12 cellular contexts compared by ENCODE assay signal in genomic region chr7:102511838-102512522, GRCh38. TPM values are rescaled to one million over a fixed set of nuclear protein-coding genes. Genes with fewer than 3 reads are reported as not detected.
DNase-seq lines count a peak whose midpoint lies in the region; ATAC-seq and TF ChIP-seq lines count a peak whose summit lies in the region.
"Not testable (repeated sequence)": the region's sequence is repeated elsewhere in the genome, so short reads cannot be mapped to it uniquely, and the experiment has no call there.
"Had no signal": no experiment of that assay in that cellular context is flagged by ENCODE, and none has a peak within 500 bp of the region (broad histone marks: within the 10 kb centered on the region; RNA-seq: fewer than 3 reads in every experiment).

No MANE protein-coding gene starts in this region.

- H3K4me1 ChIP-seq in ACC112 (ENCODE audit: control insufficient read depth, insufficient read depth, low read length, unreplicated experiment) = not testable (repeated sequence)

- intact Hi-C loops in Right ventricle myocardium superior (cut with DNase I) = not testable (repeated sequence)

- CTCF ChIA-PET in activated CD8-positive, alpha-beta T cell treated with anti-CD3 and anti-CD28 coated beads, Interleukin-2, amount 10 ng/mL, durations not matched to agents 7 days and 5 days (lab: Charles Lee) = not testable (repeated sequence)

- not testable (repeated sequence) for H3K36me3 Mint-ChIP-seq in activated CD8-positive, alpha-beta T cell treated with anti-CD3 and anti-CD28 coated beads, Interleukin-2, amount 10 ng/mL, durations not matched to agents 7 days and 5 days (ENCODE audit: low read depth)

- 0 out of 2 replicates have a peak overlapping the region, but pooled peaks have one; percentile 14 for H3K27ac ChIP-seq in ACC112 (ENCODE audit: low read depth, low read length)

- H3K27ac Mint-ChIP-seq in activated CD8-positive, alpha-beta T cell treated with anti-CD3 and anti-CD28 coated beads, Interleukin-2, amount 10 ng/mL, durations not matched to agents 7 days and 5 days = not testable (repeated sequence)

- ATAC-seq in GM19023 (IDR thresholded peaks at IDR 0.05; ENCODE audit: unreplicated experiment) (peak; percentile 31), GM21526 (IDR thresholded peaks at IDR 0.05; ENCODE audit: low FRiP score, unreplicated experiment) (peak; percentile 38), HG02870 (IDR thresholded peaks at IDR 0.05; ENCODE audit: unreplicated experiment) (peak; percentile 33), HG03442 (IDR thresholded peaks at IDR 0.05; ENCODE audit: unreplicated experiment) (peak; percentile 27), Right ventricle myocardium superior (ENCODE audit: poor library complexity) (peak; percentile 76), omental fat pad (ENCODE audit: low FRiP score) (peak; percentile 71)
- peak; percentile 68 for ATAC-seq in activated CD8-positive, alpha-beta T cell treated with anti-CD3 and anti-CD28 coated beads, Interleukin-2, amount 10 ng/mL, durations not matched to agents 7 days and 5 days

- POLR2A ChIA-PET in activated CD8-positive, alpha-beta T cell treated with anti-CD3 and anti-CD28 coated beads, Interleukin-2, amount 10 ng/mL, durations not matched to agents 7 days and 5 days (lab: Charles Lee) = not testable (repeated sequence)

- not testable (repeated sequence) for DNase-seq in activated CD8-positive, alpha-beta T cell treated with anti-CD3 and anti-CD28 coated beads, Interleukin-2, amount 10 ng/mL, durations not matched to agents 7 days and 5 days; Right ventricle myocardium superior; omental fat pad (ENCODE audit: low spot score)

- not testable (repeated sequence) for H3K4me3 Mint-ChIP-seq in activated CD8-positive, alpha-beta T cell treated with anti-CD3 and anti-CD28 coated beads, Interleukin-2, amount 10 ng/mL, durations not matched to agents 7 days and 5 days

- H3K4me3 ChIP-seq in ACC112 (ENCODE audit: low read depth, low read length) = 0 out of 2 replicates have a peak overlapping the region, but pooled peaks have one; percentile 36

- H3K27me3 Mint-ChIP-seq in activated CD8-positive, alpha-beta T cell treated with anti-CD3 and anti-CD28 coated beads, Interleukin-2, amount 10 ng/mL, durations not matched to agents 7 days and 5 days (ENCODE audit: low read depth) = not testable (repeated sequence)

- H3K79me2 ChIP-seq in ACC112 (ENCODE audit: control insufficient read depth, insufficient read depth, low read length, unreplicated experiment) = not testable (repeated sequence)

- not testable (repeated sequence) for H3K36me3 ChIP-seq in ACC112 (ENCODE audit: insufficient read depth, low read length)

- not testable (repeated sequence) for H2AFZ ChIP-seq in ACC112 (ENCODE audit: low read length, unreplicated experiment)

- TF ChIP-seq CTCF in omental fat pad (IDR thresholded peaks at IDR 0.05) = not testable (repeated sequence)

- H3K9me3 Mint-ChIP-seq in activated CD8-positive, alpha-beta T cell treated with anti-CD3 and anti-CD28 coated beads, Interleukin-2, amount 10 ng/mL, durations not matched to agents 7 days and 5 days (ENCODE audit: insufficient read depth) = not testable (repeated sequence)

- not testable (repeated sequence) for H3K27me3 ChIP-seq in ACC112 (ENCODE audit: insufficient read depth, low read length)

- not testable (repeated sequence) for H3K4me1 Mint-ChIP-seq in activated CD8-positive, alpha-beta T cell treated with anti-CD3 and anti-CD28 coated beads, Interleukin-2, amount 10 ng/mL, durations not matched to agents 7 days and 5 days (ENCODE audit: low read depth)

RNA-seq across cellular contexts. Expression of gene RASA4B, which starts 5.6 kb away (rescaled TPM):
- total RNA-seq in activated CD8-positive, alpha-beta T cell treated with anti-CD3 and anti-CD28 coated beads, Interleukin-2, amount 10 ng/mL, durations not matched to agents 7 days and 5 days = 10 to 100 TPM; 18.9 to 21.1 TPM
- total RNA-seq in Right ventricle myocardium superior (9.3 TPM), omental fat pad (1 to 10 TPM; 5.0 to 9.1 (median 6.7) TPM)

RNA-seq across cellular contexts. Expression of gene UPK3BL2, which starts 31.5 kb away (rescaled TPM):
- 10 to 100 TPM; 24.1 to 27.1 TPM for total RNA-seq in activated CD8-positive, alpha-beta T cell treated with anti-CD3 and anti-CD28 coated beads, Interleukin-2, amount 10 ng/mL, durations not matched to agents 7 days and 5 days
- 4.4 TPM for total RNA-seq in Right ventricle myocardium superior
- total RNA-seq in omental fat pad = 10 to 100 TPM in 1 of 4 donors, 1 to 10 TPM in 3; 1.6 to 11.7 (median 5.6) TPM

RNA-seq across cellular contexts. Expression of gene POLR2J, which starts 33.3 kb away (rescaled TPM):
- total RNA-seq in activated CD8-positive, alpha-beta T cell treated with anti-CD3 and anti-CD28 coated beads, Interleukin-2, amount 10 ng/mL, durations not matched to agents 7 days and 5 days = 10 to 100 TPM; 55.7 to 62.0 TPM
- total RNA-seq in Right ventricle myocardium superior (51.3 TPM), omental fat pad (10 to 100 TPM; 15.4 to 26.6 (median 18.3) TPM)

RNA-seq across cellular contexts. Expression of gene SPDYE2, which starts 39.0 kb away (rescaled TPM):
- under 1 TPM in 1 of 2 experiments, not detected in 1; 0.31 TPM for total RNA-seq in activated CD8-positive, alpha-beta T cell treated with anti-CD3 and anti-CD28 coated beads, Interleukin-2, amount 10 ng/mL, durations not matched to agents 7 days and 5 days
- not detected for total RNA-seq in Right ventricle myocardium superior
- not detected for total RNA-seq in omental fat pad
- total RNA-seq: activated naive CD4-positive, alpha-beta T cell treated with anti-CD3 and anti-CD28 coated beads for 36 hours; bronchial epithelial cell; GM23248; sigmoid colon had no signal

RNA-seq across cellular contexts. Expression of gene LRWD1, which starts 47.2 kb away (rescaled TPM):
- total RNA-seq in activated CD8-positive, alpha-beta T cell treated with anti-CD3 and anti-CD28 coated beads, Interleukin-2, amount 10 ng/mL, durations not matched to agents 7 days and 5 days = 10 to 100 TPM; 16.7 to 21.7 TPM
- total RNA-seq in Right ventricle myocardium superior (9.7 TPM), omental fat pad (10 to 100 TPM in 3 of 4 donors, 1 to 10 TPM in 1; 9.8 to 19.3 (median 11.4) TPM)
